15 cellular contexts compared by ENCODE assay signal in genomic region chr1:236018885-236019453, GRCh38. TPM values are rescaled to one million over a fixed set of nuclear protein-coding genes. Genes with fewer than 3 reads are reported as not detected.
DNase-seq lines count a peak whose midpoint lies in the region; ATAC-seq and TF ChIP-seq lines count a peak whose summit lies in the region.
"Had no signal": no experiment of that assay in that cellular context is flagged by ENCODE, and none has a peak within 500 bp of the region (broad histone marks: within the 10 kb centered on the region; RNA-seq: fewer than 3 reads in every experiment).

No MANE protein-coding gene starts in this region.

- H3K27ac Mint-ChIP-seq in activated naive CD4-positive, alpha-beta T cell treated with anti-CD3 and anti-CD28 coated beads, Interleukin-2, amount 50 U/mL, for 24 hours = peak overlapping the region; percentile 26
- no peak overlapping the region for H3K27ac Mint-ChIP-seq in activated naive CD4-positive, alpha-beta T cell treated with anti-CD3 and anti-CD28 coated beads for 36 hours
- no peak overlapping the region for H3K27ac Mint-ChIP-seq in activated CD8-positive, alpha-beta T cell treated with anti-CD3 and anti-CD28 coated beads for 36 hours
- H3K27ac Mint-ChIP-seq: natural killer cell treated with Interleukin-12 subunit alpha and Interleukin-12 subunit beta and Interleukin-15 and Interleukin-18, amount 100 ng/mL, for 72 hours; stimulated activated naive B cell treated with anti-CD40 and anti-IgM and Interleukin-4, amounts not matched to agents 10 μg/mL and 1 μg/mL and 100 μg/mL, for 72 hours had no signal

- H3K4me1 Mint-ChIP-seq in activated naive CD4-positive, alpha-beta T cell treated with anti-CD3 and anti-CD28 coated beads, Interleukin-2, amount 50 U/mL, for 24 hours = no peaks in the 10 kb centered on the region
- no peaks in the 10 kb centered on the region for H3K4me1 Mint-ChIP-seq in activated naive CD4-positive, alpha-beta T cell treated with anti-CD3 and anti-CD28 coated beads for 36 hours (ENCODE audit: low read depth)
- no peaks in the 10 kb centered on the region for H3K4me1 Mint-ChIP-seq in activated CD8-positive, alpha-beta T cell treated with anti-CD3 and anti-CD28 coated beads for 36 hours (ENCODE audit: low read depth)
- H3K4me1 Mint-ChIP-seq: stimulated activated naive B cell treated with anti-CD40 and anti-IgM and Interleukin-4, amounts not matched to agents 10 μg/mL and 1 μg/mL and 100 μg/mL, for 72 hours had no signal

- TF ChIP-seq CTCF in hepatocyte (IDR thresholded peaks at IDR 0.05; ENCODE audit: poor library complexity) = no peak
- TF ChIP-seq CTCF in prostate gland (IDR thresholded peaks at IDR 0.05) = no peak
- no peak for TF ChIP-seq CTCF in activated CD8-positive, alpha-beta T cell treated with anti-CD3 and anti-CD28 coated beads for 36 hours (IDR thresholded peaks at IDR 0.05)

- no peaks in the 10 kb centered on the region for H4K20me1 ChIP-seq in hepatocyte (ENCODE audit: insufficient read depth, poor library complexity, severe bottlenecking)

- H3K9me3 Mint-ChIP-seq in activated naive CD4-positive, alpha-beta T cell treated with anti-CD3 and anti-CD28 coated beads, Interleukin-2, amount 50 U/mL, for 24 hours = no peaks in the 10 kb centered on the region
- no peaks in the 10 kb centered on the region for H3K9me3 Mint-ChIP-seq in activated naive CD4-positive, alpha-beta T cell treated with anti-CD3 and anti-CD28 coated beads for 36 hours
- no peaks in the 10 kb centered on the region for H3K9me3 Mint-ChIP-seq in activated CD8-positive, alpha-beta T cell treated with anti-CD3 and anti-CD28 coated beads for 36 hours
- H3K9me3 Mint-ChIP-seq: natural killer cell treated with Interleukin-12 subunit alpha and Interleukin-12 subunit beta and Interleukin-15 and Interleukin-18, amount 100 ng/mL, for 72 hours; stimulated activated naive B cell treated with anti-CD40 and anti-IgM and Interleukin-4, amounts not matched to agents 10 μg/mL and 1 μg/mL and 100 μg/mL, for 72 hours had no signal

- ATAC-seq in aorta (ENCODE audit: low FRiP score) = peak; percentile 83
- ATAC-seq in activated CD8-positive, alpha-beta T cell treated with anti-CD3 and anti-CD28 coated beads for 36 hours = no peak
- ATAC-seq: natural killer cell treated with Interleukin-12 subunit alpha and Interleukin-12 subunit beta and Interleukin-15 and Interleukin-18, amount 100 ng/mL, for 72 hours; stimulated activated naive B cell treated with anti-CD40 and anti-IgM and Interleukin-4, amounts not matched to agents 10 μg/mL and 1 μg/mL and 100 μg/mL, for 72 hours had no signal

- no peaks in the 10 kb centered on the region for H3K9me3 ChIP-seq in hepatocyte (ENCODE audit: low read depth)
- no peaks in the 10 kb centered on the region for H3K9me3 ChIP-seq in prostate gland
- no peaks in the 10 kb centered on the region for H3K9me3 ChIP-seq in aorta (ENCODE audit: control insufficient read depth, low read length)

- no peaks in the 10 kb centered on the region for H3K79me2 ChIP-seq in hepatocyte

- no peaks in the 10 kb centered on the region for H3K9me2 ChIP-seq in hepatocyte (replicated peaks; ENCODE audit: insufficient read depth)

- H3K4me3 ChIP-seq in hepatocyte = no peak overlapping the region
- no peak overlapping the region for H3K4me3 ChIP-seq in prostate gland
- no peak overlapping the region for H3K4me3 ChIP-seq in aorta (ENCODE audit: low read length in 2 of 2)

- H3K4me3 Mint-ChIP-seq in activated naive CD4-positive, alpha-beta T cell treated with anti-CD3 and anti-CD28 coated beads, Interleukin-2, amount 50 U/mL, for 24 hours = no peak overlapping the region
- H3K4me3 Mint-ChIP-seq in activated naive CD4-positive, alpha-beta T cell treated with anti-CD3 and anti-CD28 coated beads for 36 hours = no peak overlapping the region
- H3K4me3 Mint-ChIP-seq in activated CD8-positive, alpha-beta T cell treated with anti-CD3 and anti-CD28 coated beads for 36 hours = no peak overlapping the region
- H3K4me3 Mint-ChIP-seq: natural killer cell treated with Interleukin-12 subunit alpha and Interleukin-12 subunit beta and Interleukin-15 and Interleukin-18, amount 100 ng/mL, for 72 hours; stimulated activated naive B cell treated with anti-CD40 and anti-IgM and Interleukin-4, amounts not matched to agents 10 μg/mL and 1 μg/mL and 100 μg/mL, for 72 hours had no signal

- CTCF ChIA-PET in activated naive CD4-positive, alpha-beta T cell treated with anti-CD3 and anti-CD28 coated beads for 36 hours (lab: Charles Lee) = no interaction called here
- CTCF ChIA-PET in activated CD8-positive, alpha-beta T cell treated with anti-CD3 and anti-CD28 coated beads for 36 hours (lab: Charles Lee) = interaction anchor here (1.2 to 1.5 kb wide), 2 partner anchors 47 kb away, joined by 3 to 6 read pairs; no protein-coding TSS in a partner anchor

- H2AFZ ChIP-seq in hepatocyte = no peak overlapping the region

- DNase-seq in activated naive CD4-positive, alpha-beta T cell treated with anti-CD3 and anti-CD28 coated beads for 36 hours = no peak
- DNase-seq in hepatocyte (ENCODE audit: low spot score) (peak; percentile 63), prostate gland (ENCODE audit: low spot score) (no peak), aorta (peak; percentile 68 to 83), cerebellar cortex (ENCODE audit: low spot score) (no peak)
- DNase-seq in stimulated activated CD4-positive, alpha-beta T cell treated with anti-CD3 and anti-CD28 coated beads, Interleukin-2, amount 100 ng/mL, for 48 hours = no peak
- no peak for DNase-seq in activated CD8-positive, alpha-beta T cell treated with anti-CD3 and anti-CD28 coated beads for 36 hours
- DNase-seq: activated CD4-positive, alpha-beta T cell treated with anti-CD3 and anti-CD28 coated beads for 1 hour; dermis blood vessel endothelial cell; DMS 273 treated with DMSO at 0.1 percent for 48 hours; NCI-H187; stimulated activated naive B cell treated with anti-CD40 and anti-IgM and Interleukin-4, amounts not matched to agents 10 μg/mL and 1 μg/mL and 100 μg/mL, for 72 hours had no signal

- H3K36me3 ChIP-seq in hepatocyte (replicated peaks; ENCODE audit: insufficient read depth, low read depth) = no peaks in the 10 kb centered on the region
- H3K36me3 ChIP-seq in prostate gland = no peaks in the 10 kb centered on the region
- H3K36me3 ChIP-seq in aorta (ENCODE audit: control insufficient read depth in 1 of 2, insufficient read depth in 2 of 2, low read length in 1 of 2) = peaks cover 3 to 7% of the 10 kb centered on the region in 2 donors

- WGBS in hepatocyte (ENCODE audit: low lambda C conversion rate, missing lambda C conversion rate) = 63% methylated on average over 5 of the region's 5 CpGs
- WGBS in prostate gland = 39% methylated on average over 5 of the region's 5 CpGs
- 66 to 67% methylated on average over 5 of the region's 5 CpGs for WGBS in aorta, 2 donors

- intact Hi-C loops in activated naive CD4-positive, alpha-beta T cell treated with anti-CD3 and anti-CD28 coated beads for 36 hours (cut with micrococcal nuclease) = no loop called here
- intact Hi-C loops in prostate gland (cut with DNase I) (loop anchor here (5.0 kb wide), 1 partner anchor 48 kb away; the partner anchor contains the start of gene NID1), aorta (cut with DNase I) (no loop called here)
- intact Hi-C loops in activated CD8-positive, alpha-beta T cell treated with anti-CD3 and anti-CD28 coated beads for 36 hours (cut with micrococcal nuclease) = no loop called here

- TF ChIP-seq POLR2A in prostate gland (IDR thresholded peaks at IDR 0.05) = no peak

- H3K4me2 ChIP-seq in hepatocyte = no peak overlapping the region

- no peaks in the 10 kb centered on the region for H3K27me3 ChIP-seq in hepatocyte
- no peaks in the 10 kb centered on the region for H3K27me3 ChIP-seq in prostate gland (replicated peaks; ENCODE audit: insufficient read depth)
- no peaks in the 10 kb centered on the region for H3K27me3 ChIP-seq in aorta (ENCODE audit: control insufficient read depth in 1 of 2, insufficient read depth in 2 of 2, low read length in 1 of 2)

- H3K27me3 Mint-ChIP-seq in activated naive CD4-positive, alpha-beta T cell treated with anti-CD3 and anti-CD28 coated beads, Interleukin-2, amount 50 U/mL, for 24 hours = no peaks in the 10 kb centered on the region
- H3K27me3 Mint-ChIP-seq in activated naive CD4-positive, alpha-beta T cell treated with anti-CD3 and anti-CD28 coated beads for 36 hours (ENCODE audit: low read depth) = no peaks in the 10 kb centered on the region
- H3K27me3 Mint-ChIP-seq in activated CD8-positive, alpha-beta T cell treated with anti-CD3 and anti-CD28 coated beads for 36 hours = no peaks in the 10 kb centered on the region

- H3K36me3 Mint-ChIP-seq in activated naive CD4-positive, alpha-beta T cell treated with anti-CD3 and anti-CD28 coated beads, Interleukin-2, amount 50 U/mL, for 24 hours = no peaks in the 10 kb centered on the region
- H3K36me3 Mint-ChIP-seq in activated naive CD4-positive, alpha-beta T cell treated with anti-CD3 and anti-CD28 coated beads for 36 hours (ENCODE audit: low read depth) = no peaks in the 10 kb centered on the region
- no peaks in the 10 kb centered on the region for H3K36me3 Mint-ChIP-seq in activated CD8-positive, alpha-beta T cell treated with anti-CD3 and anti-CD28 coated beads for 36 hours (ENCODE audit: low read depth)
- H3K36me3 Mint-ChIP-seq: natural killer cell treated with Interleukin-12 subunit alpha and Interleukin-12 subunit beta and Interleukin-15 and Interleukin-18, amount 100 ng/mL, for 72 hours; stimulated activated naive B cell treated with anti-CD40 and anti-IgM and Interleukin-4, amounts not matched to agents 10 μg/mL and 1 μg/mL and 100 μg/mL, for 72 hours had no signal

- H3K4me1 ChIP-seq in hepatocyte (ENCODE audit: insufficient read depth) (peaks cover 10% of the 10 kb centered on the region), prostate gland (replicated peaks) (no peaks in the 10 kb centered on the region), aorta (ENCODE audit: control insufficient read depth in 1 of 2, insufficient read depth in 2 of 2, low read length in 2 of 2) (no peaks in the 10 kb centered on the region)

- H3K27ac ChIP-seq in hepatocyte = peak overlapping the region; percentile 91
- peak overlapping the region; percentile 69 to 72 for H3K27ac ChIP-seq in prostate gland
- H3K27ac ChIP-seq in aorta (ENCODE audit: low read depth in 1 of 2, low read length in 2 of 2) = no peak overlapping the region
- H3K27ac ChIP-seq: 22Rv1 had no signal

- POLR2A ChIA-PET in activated CD8-positive, alpha-beta T cell treated with anti-CD3 and anti-CD28 coated beads for 36 hours (lab: Charles Lee) = no interaction called here

RNA-seq across cellular contexts. Expression of gene NID1, which starts 45.9 kb away (rescaled TPM):
- under 1 TPM in 1 of 2 experiments, not detected in 1; 0.10 TPM for total RNA-seq in activated naive CD4-positive, alpha-beta T cell treated with anti-CD3 and anti-CD28 coated beads for 36 hours
- 57.3 and 72.8 TPM in 2 replicates for total RNA-seq in hepatocyte
- 53.8 and 58.8 TPM in 2 replicates for polyA plus RNA-seq in hepatocyte
- total RNA-seq in prostate gland = 10 to 100 TPM; 21.6 to 74.9 TPM
- 10 to 100 TPM; 63.3 to 69.5 TPM for total RNA-seq in aorta
- polyA plus RNA-seq in aorta = 10 to 100 TPM; 11.0 to 57.5 TPM
- total RNA-seq in activated CD8-positive, alpha-beta T cell treated with anti-CD3 and anti-CD28 coated beads for 36 hours = under 1 TPM; 0.04 to 0.07 TPM
- total RNA-seq: natural killer cell treated with Interleukin-12 subunit alpha and Interleukin-12 subunit beta and Interleukin-15 and Interleukin-18, amount 100 ng/mL, for 72 hours had no signal

Comparison
In these comparisons a context has a peak if more than half of its experiments do, and no peak if none do; other contexts are left out.
1. DNase-seq: peak in hepatocyte (single experiment) and aorta (2 of 2); none in activated naive CD4-positive, alpha-beta T cell treated with anti-CD3 and anti-CD28 coated beads for 36 hours (single experiment), prostate gland (single experiment), stimulated activated CD4-positive, alpha-beta T cell treated with anti-CD3 and anti-CD28 coated beads, Interleukin-2, amount 100 ng/mL, for 48 hours (0 of 2), cerebellar cortex (single experiment) and activated CD8-positive, alpha-beta T cell treated with anti-CD3 and anti-CD28 coated beads for 36 hours (single experiment).
2. H3K27ac ChIP-seq: peak in hepatocyte (single experiment) and prostate gland (2 of 2); none in aorta (0 of 2).
3. RNA of gene NID1, which starts 45.9 kb away (total RNA-seq): 21.6 to 74.9 TPM in prostate gland, 57.3 to 72.8 TPM in hepatocyte and 63.3 to 69.5 TPM in aorta; 0.10 TPM in activated naive CD4-positive, alpha-beta T cell treated with anti-CD3 and anti-CD28 coated beads for 36 hours and 0.04 to 0.07 TPM in activated CD8-positive, alpha-beta T cell treated with anti-CD3 and anti-CD28 coated beads for 36 hours; every median in the first group is over 10 times any median in the second.